ENCODE assay signal across 1 cellular context in the genomic region with DNA sequence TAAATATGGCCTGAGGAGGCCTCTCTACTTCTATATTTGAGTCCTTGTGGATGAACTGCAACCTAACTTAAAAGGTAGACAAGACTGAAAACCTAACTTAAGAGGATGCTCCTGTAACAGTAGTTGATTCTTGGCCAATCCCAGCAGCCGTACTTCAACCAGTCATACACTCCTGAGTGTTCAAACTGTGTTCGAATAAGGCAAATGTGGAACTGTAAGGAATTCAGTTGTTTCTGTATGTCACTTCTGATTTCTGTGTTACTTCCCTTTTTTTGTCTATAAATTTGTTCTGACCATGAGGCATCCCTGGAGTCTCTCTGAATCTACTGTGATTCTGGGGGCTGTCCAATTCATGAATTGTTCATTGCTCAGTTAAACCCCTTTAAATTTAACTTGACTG.
TF ChIP-seq lines count a peak whose summit lies in the region.

No MANE protein-coding gene starts in this region.

TF ChIP-seq in K562, 482 proteins besides CTCF, POLR2A, EP300 and RAD21:
- TF ChIP-seq SPI1 (IDR thresholded peaks at IDR 0.05; ENCODE audit: borderline replicate concordance, low read depth, low read length), result peak; percentile 26; the same call in 1 of the 2 replicates
- TF ChIP-seq C11orf30 (IDR thresholded peaks at IDR 0.05; ENCODE audit: low read depth), result no peak
- TF ChIP-seq FOXM1 (IDR thresholded peaks at IDR 0.05; ENCODE audit: low read depth), result peak; percentile 93
- TF ChIP-seq FOXM1 (CRISPR knock-in tag; IDR thresholded peaks at IDR 0.05; ENCODE audit: low read depth), result no peak
- TF ChIP-seq BRCA1 (IDR thresholded peaks at IDR 0.05), result no peak
- TF ChIP-seq BRCA1 (CRISPR knock-in tag; IDR thresholded peaks at IDR 0.05), result no peak
- TF ChIP-seq HNRNPLL (IDR thresholded peaks at IDR 0.05; ENCODE audit: low read depth, low read length, poor library complexity, severe bottlenecking), result no peak
- peak; percentile 86; the same call in 1 of the 2 replicates for TF ChIP-seq CC2D1A (IDR thresholded peaks at IDR 0.05)
- TF ChIP-seq, protein P1, sequence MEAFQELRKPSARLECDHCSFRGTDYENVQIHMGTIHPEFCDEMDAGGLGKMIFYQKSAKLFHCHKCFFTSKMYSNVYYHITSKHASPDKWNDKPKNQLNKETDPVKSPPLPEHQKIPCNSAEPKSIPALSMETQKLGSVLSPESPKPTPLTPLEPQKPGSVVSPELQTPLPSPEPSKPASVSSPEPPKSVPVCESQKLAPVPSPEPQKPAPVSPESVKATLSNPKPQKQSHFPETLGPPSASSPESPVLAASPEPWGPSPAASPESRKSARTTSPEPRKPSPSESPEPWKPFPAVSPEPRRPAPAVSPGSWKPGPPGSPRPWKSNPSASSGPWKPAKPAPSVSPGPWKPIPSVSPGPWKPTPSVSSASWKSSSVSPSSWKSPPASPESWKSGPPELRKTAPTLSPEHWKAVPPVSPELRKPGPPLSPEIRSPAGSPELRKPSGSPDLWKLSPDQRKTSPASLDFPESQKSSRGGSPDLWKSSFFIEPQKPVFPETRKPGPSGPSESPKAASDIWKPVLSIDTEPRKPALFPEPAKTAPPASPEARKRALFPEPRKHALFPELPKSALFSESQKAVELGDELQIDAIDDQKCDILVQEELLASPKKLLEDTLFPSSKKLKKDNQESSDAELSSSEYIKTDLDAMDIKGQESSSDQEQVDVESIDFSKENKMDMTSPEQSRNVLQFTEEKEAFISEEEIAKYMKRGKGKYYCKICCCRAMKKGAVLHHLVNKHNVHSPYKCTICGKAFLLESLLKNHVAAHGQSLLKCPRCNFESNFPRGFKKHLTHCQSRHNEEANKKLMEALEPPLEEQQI (IDR thresholded peaks at IDR 0.05), result 0 out of 2 replicates have a peak, but pooled peaks have one; percentile 44
- peak; percentile 90 for TF ChIP-seq MYBL2 (IDR thresholded peaks at IDR 0.05; ENCODE audit: low read depth)
- TF ChIP-seq MYBL2 (CRISPR knock-in tag; IDR thresholded peaks at IDR 0.05; ENCODE audit: borderline replicate concordance), result no peak
